Comparison of ENCODE assay signal across 21 cellular contexts in the genomic region with DNA sequence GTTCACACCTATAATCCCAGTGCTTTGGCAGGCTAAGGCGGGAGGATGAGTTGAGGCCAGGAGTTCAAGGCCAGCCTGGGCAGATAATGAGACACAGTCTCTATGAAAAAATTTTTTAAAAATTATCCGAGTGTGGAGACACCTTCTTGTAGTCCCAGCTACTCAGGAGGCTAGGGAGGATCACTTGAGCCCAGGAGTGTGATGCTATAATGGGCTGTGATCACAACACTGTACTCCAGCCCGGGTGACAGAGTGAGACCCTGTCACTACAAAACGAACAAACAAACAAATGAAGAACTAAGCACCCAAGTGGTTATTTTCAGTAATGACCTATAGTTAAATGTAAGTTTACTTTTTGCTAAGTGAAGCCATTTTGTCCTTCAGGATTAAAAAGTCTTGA. TPM values are rescaled to one million over a fixed set of nuclear protein-coding genes. Genes with fewer than 3 reads are reported as not detected.
"Had no signal": no experiment of that assay in that cellular context is flagged by ENCODE, and none has a peak within 500 bp of the region (broad histone marks: within the 10 kb centered on the region; RNA-seq: fewer than 3 reads in every experiment).

No MANE protein-coding gene starts in this region.

- DNase-seq: colonic mucosa; cortex of kidney; dermis blood vessel endothelial cell; dorsolateral prefrontal cortex; effector CD4-positive, alpha-beta T cell; effector CD8-positive, alpha-beta T cell; effector memory CD4-positive, alpha-beta T cell; effector memory CD8-positive, alpha-beta T cell; endodermal cell; erythroblast; esophagus squamous epithelium; foreskin fibroblast; foreskin keratinocyte; foreskin melanocyte; gastrocnemius medialis; glutamatergic neuron; head of caudate nucleus; heart left ventricle; heart right ventricle had no signal

- ATAC-seq: effector memory CD8-positive, alpha-beta T cell; esophagus mucosa; foreskin keratinocyte; gastrocnemius medialis; gastroesophageal sphincter; heart left ventricle had no signal

RNA-seq across cellular contexts. Expression of gene ANO5, which starts 32.3 kb away (rescaled TPM):
- total RNA-seq: foreskin keratinocyte had no signal
